ENCODE assay signal across 1 cellular context in genomic region chr11:62546937-62547625, GRCh38.
TF ChIP-seq lines count a peak whose summit lies in the region.

No MANE protein-coding gene starts in this region.

TF ChIP-seq in GM12878, 131 proteins besides CTCF, POLR2A, EP300 and RAD21:
- TF ChIP-seq BCLAF1 (IDR thresholded peaks at IDR 0.05): no peak
- TF ChIP-seq RAD51 (IDR thresholded peaks at IDR 0.05): no peak
- TF ChIP-seq SMAD1 (IDR thresholded peaks at IDR 0.05; ENCODE audit: low read depth, partially characterized antibody): no peak
- no peak for TF ChIP-seq TARDBP (IDR thresholded peaks at IDR 0.05; ENCODE audit: borderline replicate concordance)
- TF ChIP-seq YBX1 (IDR thresholded peaks at IDR 0.05): no peak
- TF ChIP-seq RBBP5 (conservative IDR thresholded peaks at IDR 0.05): no peak
- TF ChIP-seq, protein P1, sequence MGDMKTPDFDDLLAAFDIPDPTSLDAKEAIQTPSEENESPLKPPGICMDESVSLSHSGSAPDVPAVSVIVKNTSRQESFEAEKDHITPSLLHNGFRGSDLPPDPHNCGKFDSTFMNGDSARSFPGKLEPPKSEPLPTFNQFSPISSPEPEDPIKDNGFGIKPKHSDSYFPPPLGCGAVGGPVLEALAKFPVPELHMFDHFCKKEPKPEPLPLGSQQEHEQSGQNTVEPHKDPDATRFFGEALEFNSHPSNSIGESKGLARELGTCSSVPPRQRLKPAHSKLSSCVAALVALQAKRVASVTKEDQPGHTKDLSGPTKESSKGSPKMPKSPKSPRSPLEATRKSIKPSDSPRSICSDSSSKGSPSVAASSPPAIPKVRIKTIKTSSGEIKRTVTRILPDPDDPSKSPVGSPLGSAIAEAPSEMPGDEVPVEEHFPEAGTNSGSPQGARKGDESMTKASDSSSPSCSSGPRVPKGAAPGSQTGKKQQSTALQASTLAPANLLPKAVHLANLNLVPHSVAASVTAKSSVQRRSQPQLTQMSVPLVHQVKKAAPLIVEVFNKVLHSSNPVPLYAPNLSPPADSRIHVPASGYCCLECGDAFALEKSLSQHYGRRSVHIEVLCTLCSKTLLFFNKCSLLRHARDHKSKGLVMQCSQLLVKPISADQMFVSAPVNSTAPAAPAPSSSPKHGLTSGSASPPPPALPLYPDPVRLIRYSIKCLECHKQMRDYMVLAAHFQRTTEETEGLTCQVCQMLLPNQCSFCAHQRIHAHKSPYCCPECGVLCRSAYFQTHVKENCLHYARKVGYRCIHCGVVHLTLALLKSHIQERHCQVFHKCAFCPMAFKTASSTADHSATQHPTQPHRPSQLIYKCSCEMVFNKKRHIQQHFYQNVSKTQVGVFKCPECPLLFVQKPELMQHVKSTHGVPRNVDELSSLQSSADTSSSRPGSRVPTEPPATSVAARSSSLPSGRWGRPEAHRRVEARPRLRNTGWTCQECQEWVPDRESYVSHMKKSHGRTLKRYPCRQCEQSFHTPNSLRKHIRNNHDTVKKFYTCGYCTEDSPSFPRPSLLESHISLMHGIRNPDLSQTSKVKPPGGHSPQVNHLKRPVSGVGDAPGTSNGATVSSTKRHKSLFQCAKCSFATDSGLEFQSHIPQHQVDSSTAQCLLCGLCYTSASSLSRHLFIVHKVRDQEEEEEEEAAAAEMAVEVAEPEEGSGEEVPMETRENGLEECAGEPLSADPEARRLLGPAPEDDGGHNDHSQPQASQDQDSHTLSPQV (IDR thresholded peaks at IDR 0.05): no peak
- no peak for TF ChIP-seq PAX8 (IDR thresholded peaks at IDR 0.05)
- no peak for TF ChIP-seq GABPA (IDR thresholded peaks at IDR 0.05; ENCODE audit: low read depth)
TF ChIP-seq in GM12878: peak in this region for 0.
